In the genomic region with DNA sequence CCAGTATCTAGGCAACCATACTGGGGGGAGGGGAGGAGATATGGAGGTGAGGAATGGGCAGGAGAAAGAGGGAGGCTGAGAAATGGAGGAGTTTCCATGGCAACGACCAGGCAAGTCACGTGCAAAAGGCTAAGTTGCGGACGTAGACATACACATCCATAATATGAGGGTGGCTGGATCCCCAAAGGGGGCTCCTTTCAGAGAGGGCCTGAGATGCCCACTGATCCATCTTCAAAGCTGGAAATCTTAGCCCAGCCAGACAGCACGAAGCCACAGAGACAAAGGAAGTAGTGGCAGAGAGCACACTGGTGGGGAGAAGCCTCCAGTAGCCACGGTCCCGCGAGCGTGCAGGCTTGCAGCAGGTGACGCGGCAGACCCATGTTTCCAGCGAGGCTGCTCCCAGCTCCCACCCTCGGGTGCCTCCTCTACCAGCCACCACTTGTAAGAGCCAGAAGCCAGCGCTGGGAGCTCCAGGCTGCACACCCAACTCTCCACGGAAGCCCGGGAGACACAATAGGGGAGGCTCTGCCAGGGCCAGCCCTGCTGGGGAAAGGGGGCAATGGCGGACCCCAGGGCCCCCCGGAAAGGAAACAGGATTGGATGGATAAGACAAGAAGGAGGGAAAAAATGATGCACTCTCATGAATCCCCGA, we compare ENCODE assay signal across 2 cellular contexts.
TF ChIP-seq lines count a peak whose summit lies in the region.

No MANE protein-coding gene starts in this region.

TF ChIP-seq in GM23338, 12 proteins besides CTCF, POLR2A, EP300 and RAD21 (continued from another document):
- TF ChIP-seq, protein P1, sequence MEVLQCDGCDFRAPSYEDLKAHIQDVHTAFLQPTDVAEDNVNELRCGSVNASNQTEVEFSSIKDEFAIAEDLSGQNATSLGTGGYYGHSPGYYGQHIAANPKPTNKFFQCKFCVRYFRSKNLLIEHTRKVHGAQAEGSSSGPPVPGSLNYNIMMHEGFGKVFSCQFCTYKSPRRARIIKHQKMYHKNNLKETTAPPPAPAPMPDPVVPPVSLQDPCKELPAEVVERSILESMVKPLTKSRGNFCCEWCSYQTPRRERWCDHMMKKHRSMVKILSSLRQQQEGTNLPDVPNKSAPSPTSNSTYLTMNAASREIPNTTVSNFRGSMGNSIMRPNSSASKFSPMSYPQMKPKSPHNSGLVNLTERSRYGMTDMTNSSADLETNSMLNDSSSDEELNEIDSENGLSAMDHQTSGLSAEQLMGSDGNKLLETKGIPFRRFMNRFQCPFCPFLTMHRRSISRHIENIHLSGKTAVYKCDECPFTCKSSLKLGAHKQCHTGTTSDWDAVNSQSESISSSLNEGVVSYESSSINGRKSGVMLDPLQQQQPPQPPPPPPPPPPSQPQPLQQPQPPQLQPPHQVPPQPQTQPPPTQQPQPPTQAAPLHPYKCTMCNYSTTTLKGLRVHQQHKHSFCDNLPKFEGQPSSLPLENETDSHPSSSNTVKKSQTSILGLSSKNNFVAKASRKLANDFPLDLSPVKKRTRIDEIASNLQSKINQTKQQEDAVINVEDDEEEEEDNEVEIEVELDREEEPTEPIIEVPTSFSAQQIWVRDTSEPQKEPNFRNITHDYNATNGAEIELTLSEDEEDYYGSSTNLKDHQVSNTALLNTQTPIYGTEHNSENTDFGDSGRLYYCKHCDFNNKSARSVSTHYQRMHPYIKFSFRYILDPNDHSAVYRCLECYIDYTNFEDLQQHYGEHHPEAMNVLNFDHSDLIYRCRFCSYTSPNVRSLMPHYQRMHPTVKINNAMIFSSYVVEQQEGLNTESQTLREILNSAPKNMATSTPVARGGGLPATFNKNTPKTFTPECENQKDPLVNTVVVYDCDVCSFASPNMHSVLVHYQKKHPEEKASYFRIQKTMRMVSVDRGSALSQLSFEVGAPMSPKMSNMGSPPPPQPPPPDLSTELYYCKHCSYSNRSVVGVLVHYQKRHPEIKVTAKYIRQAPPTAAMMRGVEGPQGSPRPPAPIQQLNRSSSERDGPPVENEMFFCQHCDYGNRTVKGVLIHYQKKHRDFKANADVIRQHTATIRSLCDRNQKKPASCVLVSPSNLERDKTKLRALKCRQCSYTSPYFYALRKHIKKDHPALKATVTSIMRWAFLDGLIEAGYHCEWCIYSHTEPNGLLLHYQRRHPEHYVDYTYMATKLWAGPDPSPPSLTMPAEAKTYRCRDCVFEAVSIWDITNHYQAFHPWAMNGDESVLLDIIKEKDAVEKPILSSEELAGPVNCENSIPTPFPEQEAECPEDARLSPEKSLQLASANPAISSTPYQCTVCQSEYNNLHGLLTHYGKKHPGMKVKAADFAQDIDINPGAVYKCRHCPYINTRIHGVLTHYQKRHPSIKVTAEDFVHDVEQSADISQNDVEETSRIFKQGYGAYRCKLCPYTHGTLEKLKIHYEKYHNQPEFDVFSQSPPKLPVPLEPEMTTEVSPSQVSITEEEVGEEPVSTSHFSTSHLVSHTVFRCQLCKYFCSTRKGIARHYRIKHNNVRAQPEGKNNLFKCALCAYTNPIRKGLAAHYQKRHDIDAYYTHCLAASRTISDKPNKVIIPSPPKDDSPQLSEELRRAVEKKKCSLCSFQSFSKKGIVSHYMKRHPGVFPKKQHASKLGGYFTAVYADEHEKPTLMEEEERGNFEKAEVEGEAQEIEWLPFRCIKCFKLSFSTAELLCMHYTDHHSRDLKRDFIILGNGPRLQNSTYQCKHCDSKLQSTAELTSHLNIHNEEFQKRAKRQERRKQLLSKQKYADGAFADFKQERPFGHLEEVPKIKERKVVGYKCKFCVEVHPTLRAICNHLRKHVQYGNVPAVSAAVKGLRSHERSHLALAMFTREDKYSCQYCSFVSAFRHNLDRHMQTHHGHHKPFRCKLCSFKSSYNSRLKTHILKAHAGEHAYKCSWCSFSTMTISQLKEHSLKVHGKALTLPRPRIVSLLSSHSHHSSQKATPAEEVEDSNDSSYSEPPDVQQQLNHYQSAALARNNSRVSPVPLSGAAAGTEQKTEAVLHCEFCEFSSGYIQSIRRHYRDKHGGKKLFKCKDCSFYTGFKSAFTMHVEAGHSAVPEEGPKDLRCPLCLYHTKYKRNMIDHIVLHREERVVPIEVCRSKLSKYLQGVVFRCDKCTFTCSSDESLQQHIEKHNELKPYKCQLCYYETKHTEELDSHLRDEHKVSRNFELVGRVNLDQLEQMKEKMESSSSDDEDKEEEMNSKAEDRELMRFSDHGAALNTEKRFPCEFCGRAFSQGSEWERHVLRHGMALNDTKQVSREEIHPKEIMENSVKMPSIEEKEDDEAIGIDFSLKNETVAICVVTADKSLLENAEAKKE (CRISPR knock-in tag; IDR thresholded peaks at IDR 0.05) = no peak
- TF ChIP-seq, protein P2, sequence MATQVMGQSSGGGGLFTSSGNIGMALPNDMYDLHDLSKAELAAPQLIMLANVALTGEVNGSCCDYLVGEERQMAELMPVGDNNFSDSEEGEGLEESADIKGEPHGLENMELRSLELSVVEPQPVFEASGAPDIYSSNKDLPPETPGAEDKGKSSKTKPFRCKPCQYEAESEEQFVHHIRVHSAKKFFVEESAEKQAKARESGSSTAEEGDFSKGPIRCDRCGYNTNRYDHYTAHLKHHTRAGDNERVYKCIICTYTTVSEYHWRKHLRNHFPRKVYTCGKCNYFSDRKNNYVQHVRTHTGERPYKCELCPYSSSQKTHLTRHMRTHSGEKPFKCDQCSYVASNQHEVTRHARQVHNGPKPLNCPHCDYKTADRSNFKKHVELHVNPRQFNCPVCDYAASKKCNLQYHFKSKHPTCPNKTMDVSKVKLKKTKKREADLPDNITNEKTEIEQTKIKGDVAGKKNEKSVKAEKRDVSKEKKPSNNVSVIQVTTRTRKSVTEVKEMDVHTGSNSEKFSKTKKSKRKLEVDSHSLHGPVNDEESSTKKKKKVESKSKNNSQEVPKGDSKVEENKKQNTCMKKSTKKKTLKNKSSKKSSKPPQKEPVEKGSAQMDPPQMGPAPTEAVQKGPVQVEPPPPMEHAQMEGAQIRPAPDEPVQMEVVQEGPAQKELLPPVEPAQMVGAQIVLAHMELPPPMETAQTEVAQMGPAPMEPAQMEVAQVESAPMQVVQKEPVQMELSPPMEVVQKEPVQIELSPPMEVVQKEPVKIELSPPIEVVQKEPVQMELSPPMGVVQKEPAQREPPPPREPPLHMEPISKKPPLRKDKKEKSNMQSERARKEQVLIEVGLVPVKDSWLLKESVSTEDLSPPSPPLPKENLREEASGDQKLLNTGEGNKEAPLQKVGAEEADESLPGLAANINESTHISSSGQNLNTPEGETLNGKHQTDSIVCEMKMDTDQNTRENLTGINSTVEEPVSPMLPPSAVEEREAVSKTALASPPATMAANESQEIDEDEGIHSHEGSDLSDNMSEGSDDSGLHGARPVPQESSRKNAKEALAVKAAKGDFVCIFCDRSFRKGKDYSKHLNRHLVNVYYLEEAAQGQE (IDR thresholded peaks at IDR 0.05; ENCODE audit: unreplicated experiment) = no peak
- TF ChIP-seq STAT1 (IDR thresholded peaks at IDR 0.05; ENCODE audit: unreplicated experiment) (no peak), JUNB (IDR thresholded peaks at IDR 0.05; ENCODE audit: unreplicated experiment) (no peak), NANOG (IDR thresholded peaks at IDR 0.05; ENCODE audit: borderline replicate concordance) (no peak), CREB1 (CRISPR knock-in tag; IDR thresholded peaks at IDR 0.05; ENCODE audit: low read depth) (no peak), ZNF114 (CRISPR knock-in tag; IDR thresholded peaks at IDR 0.05) (no peak)
- TF ChIP-seq, protein P3, sequence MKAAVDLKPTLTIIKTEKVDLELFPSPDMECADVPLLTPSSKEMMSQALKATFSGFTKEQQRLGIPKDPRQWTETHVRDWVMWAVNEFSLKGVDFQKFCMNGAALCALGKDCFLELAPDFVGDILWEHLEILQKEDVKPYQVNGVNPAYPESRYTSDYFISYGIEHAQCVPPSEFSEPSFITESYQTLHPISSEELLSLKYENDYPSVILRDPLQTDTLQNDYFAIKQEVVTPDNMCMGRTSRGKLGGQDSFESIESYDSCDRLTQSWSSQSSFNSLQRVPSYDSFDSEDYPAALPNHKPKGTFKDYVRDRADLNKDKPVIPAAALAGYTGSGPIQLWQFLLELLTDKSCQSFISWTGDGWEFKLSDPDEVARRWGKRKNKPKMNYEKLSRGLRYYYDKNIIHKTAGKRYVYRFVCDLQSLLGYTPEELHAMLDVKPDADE (IDR thresholded peaks at IDR 0.05) = no peak

TF ChIP-seq in neural cell, 6 proteins besides CTCF, POLR2A, EP300 and RAD21 (continued from another document):
- TF ChIP-seq, protein P2 (IDR thresholded peaks at IDR 0.05; ENCODE audit: borderline replicate concordance) = peak; percentile 92
